ENCODE assay signal across 9 cellular contexts in the genomic region with DNA sequence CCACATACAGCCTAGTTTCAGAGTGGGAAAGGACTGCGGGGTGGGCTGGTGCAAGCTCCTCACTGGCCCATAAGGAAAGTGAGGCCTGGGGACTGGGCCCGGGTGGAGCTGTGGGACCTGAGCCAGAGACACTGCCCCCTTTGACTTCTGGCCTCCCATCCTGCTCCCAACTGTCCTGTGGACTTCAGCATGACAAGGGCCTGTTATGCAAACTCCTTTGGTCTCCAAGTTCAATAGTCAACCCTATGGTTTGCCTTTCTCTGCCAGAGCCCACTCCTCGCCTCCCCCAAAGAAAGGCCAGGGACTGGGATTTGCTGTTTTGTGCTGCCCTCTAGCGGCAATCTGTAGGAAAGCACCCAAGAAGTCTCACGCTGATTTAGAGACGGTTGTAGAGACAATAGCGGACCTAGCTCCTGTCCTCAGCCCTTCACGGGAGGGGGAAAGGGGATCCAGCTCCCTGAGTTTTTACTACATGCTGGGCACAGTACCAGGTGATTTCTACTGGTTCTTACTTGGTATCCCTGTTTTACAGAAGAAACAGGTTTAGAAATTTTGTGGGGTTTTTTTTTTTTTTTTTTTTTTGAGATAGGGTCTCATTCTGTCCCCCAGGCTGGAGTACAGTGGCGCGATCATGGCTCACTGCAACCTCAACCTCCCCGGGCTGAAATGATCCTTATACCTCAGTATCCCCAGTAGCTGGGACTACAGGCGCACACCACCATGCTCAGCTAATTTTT. TPM values are rescaled to one million over a fixed set of nuclear protein-coding genes. Genes with fewer than 3 reads are reported as not detected.
DNase-seq lines count a peak whose midpoint lies in the region; ATAC-seq lines count a peak whose summit lies in the region.
"Had no signal": no experiment of that assay in that cellular context is flagged by ENCODE, and none has a peak within 500 bp of the region (broad histone marks: within the 10 kb centered on the region; RNA-seq: fewer than 3 reads in every experiment).

No MANE protein-coding gene starts in this region.

- ATAC-seq in HG03460 (IDR thresholded peaks at IDR 0.05; ENCODE audit: unreplicated experiment): no peak
- ATAC-seq in GM19324 (IDR thresholded peaks at IDR 0.05; ENCODE audit: low FRiP score, unreplicated experiment): no peak

- DNase-seq in GDM1 (lab: John Stamatoyannopoulos, UW) (peak; percentile 48), MV-4-11 (lab: John Stamatoyannopoulos, UW) (peak; percentile 52), SK-N-DZ (ENCODE audit: low spot score) (peak; percentile 90), glomerular visceral epithelial cell (ENCODE audit: extremely low spot score) (peak; percentile 66), retina (peak; percentile 88)
- DNase-seq in activated naive CD4-positive, alpha-beta T cell treated with Interleukin-2 at 50 U/mL for 16 hours: peak; percentile 66

RNA-seq across cellular contexts. Expression of a gene that starts 1.2 kb away (rescaled TPM):
- 20.1 and 22.4 TPM in 2 replicates for polyA plus RNA-seq in SK-N-DZ (2014; cell fraction: cytosol; rRNA removed)
- 46.9 and 66.3 TPM in 2 replicates for polyA plus RNA-seq in SK-N-DZ (2014; cell fraction: nucleus; rRNA removed)

RNA-seq across cellular contexts. Expression of a gene that starts 9.3 kb away (rescaled TPM):
- polyA plus RNA-seq in SK-N-DZ (2014; cell fraction: cytosol; rRNA removed): not detected in 2 replicates
- polyA plus RNA-seq in SK-N-DZ (2014; cell fraction: nucleus; rRNA removed): not detected in 2 replicates
- polyA plus RNA-seq: esophagus had no signal

RNA-seq across cellular contexts. Expression of a gene that starts 21.4 kb away (rescaled TPM):
- polyA plus RNA-seq in SK-N-DZ (2014; cell fraction: cytosol; rRNA removed): 24.7 and 29.6 TPM in 2 replicates
- polyA plus RNA-seq in SK-N-DZ (2014; cell fraction: nucleus; rRNA removed): 172 and 188 TPM in 2 replicates

RNA-seq across cellular contexts. Expression of a gene that starts 33.3 kb away (rescaled TPM):
- polyA plus RNA-seq in SK-N-DZ (2014; cell fraction: cytosol; rRNA removed): 834 and 905 TPM in 2 replicates
- 282 and 332 TPM in 2 replicates for polyA plus RNA-seq in SK-N-DZ (2014; cell fraction: nucleus; rRNA removed)

RNA-seq across cellular contexts. Expression of a gene that starts 36.2 kb away (rescaled TPM):
- polyA plus RNA-seq in SK-N-DZ (2014; cell fraction: cytosol; rRNA removed): 257 and 495 TPM in 2 replicates
- polyA plus RNA-seq in SK-N-DZ (2014; cell fraction: nucleus; rRNA removed): 161 and 213 TPM in 2 replicates
